19 cellular contexts compared by ENCODE assay signal in the genomic region with DNA sequence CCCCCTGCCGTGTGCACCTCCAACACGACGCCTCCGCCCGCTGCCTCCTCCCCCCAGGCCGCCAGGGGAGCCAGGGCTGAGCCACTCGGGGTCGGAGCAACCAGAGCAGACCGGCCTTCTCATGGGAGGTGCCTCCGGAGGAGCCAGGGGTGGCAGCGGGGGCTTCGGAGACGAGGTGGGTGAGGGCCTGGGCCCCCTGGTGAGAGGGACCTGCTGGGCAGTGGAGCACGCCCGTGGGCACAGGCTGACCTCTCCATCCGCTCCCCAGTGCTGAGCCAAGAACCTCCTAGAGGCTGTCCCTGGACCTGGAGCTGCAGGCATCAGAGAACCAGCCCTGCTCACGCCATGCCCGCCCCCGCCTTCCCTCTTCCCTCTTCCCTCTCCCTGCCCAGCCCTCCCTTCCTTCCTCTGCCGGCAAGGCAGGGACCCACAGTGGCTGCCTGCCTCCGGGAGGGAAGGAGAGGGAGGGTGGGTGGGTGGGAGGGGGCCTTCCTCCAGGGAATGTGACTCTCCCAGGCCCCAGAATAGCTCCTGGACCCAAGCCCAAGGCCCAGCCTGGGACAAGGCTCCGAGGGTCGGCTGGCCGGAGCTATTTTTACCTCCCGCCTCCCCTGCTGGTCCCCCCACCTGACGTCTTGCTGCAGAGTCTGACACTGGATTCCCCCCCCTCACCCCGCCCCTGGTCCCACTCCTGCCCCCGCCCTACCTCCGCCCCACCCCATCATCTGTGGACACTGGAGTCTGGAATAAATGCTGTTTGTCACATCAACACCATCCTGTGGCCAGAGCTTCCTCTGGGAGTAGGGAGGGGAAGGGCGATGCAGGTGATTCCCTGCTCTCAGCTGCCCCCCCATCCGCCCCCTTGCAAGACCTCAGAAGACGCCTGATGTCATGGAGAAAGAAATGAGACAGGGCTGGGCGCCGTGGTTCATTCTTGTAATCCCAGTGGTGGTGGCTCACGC. TPM values are rescaled to one million over a fixed set of nuclear protein-coding genes. Genes with fewer than 3 reads are reported as not detected.
DNase-seq lines count a peak whose midpoint lies in the region; ATAC-seq and TF ChIP-seq lines count a peak whose summit lies in the region.
"Had no signal": no experiment of that assay in that cellular context is flagged by ENCODE, and none has a peak within 500 bp of the region (broad histone marks: within the 10 kb centered on the region; RNA-seq: fewer than 3 reads in every experiment).

No MANE protein-coding gene starts in this region.

- DNase-seq in NCI-H82 (lab: John Stamatoyannopoulos, UW) (peak; percentile 38), NCI-H82 treated with DMSO at 0.1 percent for 48 hours (lab: John Stamatoyannopoulos, UW; ENCODE audit: unreplicated experiment) (no peak), left cardiac atrium (peak; percentile 78), osteoblast (ENCODE audit: insufficient read length, low spot score, missing footprints) (peak; percentile 90), G401 (ENCODE audit: low spot score) (no peak), nucleus accumbens (lab: John Stamatoyannopoulos, UW) (no peak)
- no peak for DNase-seq in activated naive CD4-positive, alpha-beta T cell treated with anti-CD3 and anti-CD28 coated beads, Interleukin-2, amount 10 ng/mL, durations not matched to agents 7 days and 5 days
- DNase-seq: activated CD8-positive, alpha-beta memory T cell treated with anti-CD3 and anti-CD28 coated beads, Interleukin-2, amount 50 U/mL, for 4 hours; KG1; NCI-H1436; NCI-H510A treated with DMSO at 0.1 percent for 48 hours; stimulated activated CD4-positive, alpha-beta T cell treated with anti-CD3 and anti-CD28 coated beads, Interleukin-2, amount 100 ng/mL, for 24 hours had no signal

- no peaks in the 10 kb centered on the region for H3K4me1 ChIP-seq in osteoblast (ENCODE audit: insufficient read depth, low read length)

- peaks cover 5% of the 10 kb centered on the region for H3K27me3 ChIP-seq in osteoblast (ENCODE audit: insufficient read depth, low read length)

- no peak overlapping the region for H3K4me3 ChIP-seq in osteoblast (ENCODE audit: insufficient read depth, low read length)

- H3K79me2 ChIP-seq in osteoblast (ENCODE audit: insufficient read depth, low read length), result no peaks in the 10 kb centered on the region

- TF ChIP-seq CTCF in osteoblast (IDR thresholded peaks at IDR 0.05; ENCODE audit: extremely low read depth, low read depth, low read length), result no peak

- H3K9me3 ChIP-seq in osteoblast (ENCODE audit: low read depth, low read length), result no peaks in the 10 kb centered on the region

- H2AFZ ChIP-seq in osteoblast (ENCODE audit: low read length), result no peak overlapping the region

- no peaks in the 10 kb centered on the region for H3K9me3 Mint-ChIP-seq in activated naive CD4-positive, alpha-beta T cell treated with anti-CD3 and anti-CD28 coated beads, Interleukin-2, amount 10 ng/mL, durations not matched to agents 7 days and 5 days
- H3K9me3 Mint-ChIP-seq: activated naive CD4-positive, alpha-beta T cell treated with anti-CD3 and anti-CD28 coated beads, Interleukin-2, amount 50 U/mL, for 72 hours had no signal

- in situ Hi-C loops in G401 (cut with HindIII; ENCODE audit: low sequenced_read_pairs), result no loop called here

- H3K27me3 Mint-ChIP-seq in activated naive CD4-positive, alpha-beta T cell treated with anti-CD3 and anti-CD28 coated beads, Interleukin-2, amount 10 ng/mL, durations not matched to agents 7 days and 5 days, result peaks cover 14% of the 10 kb centered on the region

- H3K27ac Mint-ChIP-seq in activated naive CD4-positive, alpha-beta T cell treated with anti-CD3 and anti-CD28 coated beads, Interleukin-2, amount 10 ng/mL, durations not matched to agents 7 days and 5 days, result no peak overlapping the region

- H3K4me2 ChIP-seq in osteoblast (ENCODE audit: insufficient read depth, low read length), result no peak overlapping the region

- no peaks in the 10 kb centered on the region for H3K36me3 ChIP-seq in osteoblast (ENCODE audit: insufficient read depth, low read length)

- no peaks in the 10 kb centered on the region for H3K4me1 Mint-ChIP-seq in activated naive CD4-positive, alpha-beta T cell treated with anti-CD3 and anti-CD28 coated beads, Interleukin-2, amount 10 ng/mL, durations not matched to agents 7 days and 5 days

- CTCF ChIA-PET in activated naive CD4-positive, alpha-beta T cell treated with anti-CD3 and anti-CD28 coated beads, Interleukin-2, amount 10 ng/mL, durations not matched to agents 7 days and 5 days (lab: Charles Lee), result no interaction called here

- no peak overlapping the region for H3K27ac ChIP-seq in osteoblast (ENCODE audit: low read depth, low read length)
- H3K27ac ChIP-seq: 22Rv1, epithelial cell of prostate had no signal

- H3K4me3 Mint-ChIP-seq in activated naive CD4-positive, alpha-beta T cell treated with anti-CD3 and anti-CD28 coated beads, Interleukin-2, amount 10 ng/mL, durations not matched to agents 7 days and 5 days, result no peak overlapping the region

- ATAC-seq in left cardiac atrium, result peak; percentile 83
- no peak for ATAC-seq in HG03196 (IDR thresholded peaks at IDR 0.05; ENCODE audit: unreplicated experiment)
- ATAC-seq: activated CD4-positive, CD25-positive, alpha-beta regulatory T cell treated with anti-CD3 and anti-CD28 coated beads, Interleukin-2, amount 50 U/mL, for 24 hours; activated naive CD4-positive, alpha-beta T cell treated with anti-CD3 and anti-CD28 coated beads, Interleukin-2, amount 50 U/mL, for 72 hours had no signal

- no peaks in the 10 kb centered on the region for H4K20me1 ChIP-seq in osteoblast (ENCODE audit: insufficient read depth, low read length)

- intact Hi-C loops in left cardiac atrium (cut with DNase I), result no loop called here

- no peaks in the 10 kb centered on the region for H3K36me3 Mint-ChIP-seq in activated naive CD4-positive, alpha-beta T cell treated with anti-CD3 and anti-CD28 coated beads, Interleukin-2, amount 10 ng/mL, durations not matched to agents 7 days and 5 days
- H3K36me3 Mint-ChIP-seq: activated naive CD4-positive, alpha-beta T cell treated with anti-CD3 and anti-CD28 coated beads, Interleukin-2, amount 50 U/mL, for 72 hours had no signal

RNA-seq across cellular contexts. Expression of a gene that starts 12.0 kb away (rescaled TPM):
- total RNA-seq in left cardiac atrium, result 10 to 100 TPM; 76.4 to 76.9 TPM
- total RNA-seq in osteoblast, result 4.3 and 4.4 TPM in 2 replicates
- total RNA-seq in G401 (2014; rRNA removed; shearing (Covaris generic)), result 28.5 and 28.9 TPM in 2 replicates
- total RNA-seq: T-helper 1 cell treated with Interleukin-12 subunit alpha and Interleukin-12 subunit beta and Interleukin-4 antibody, amounts not matched to agents 30 ng/mL and 1 ng/mL, for 36 hours had no signal

RNA-seq across cellular contexts. Expression of a gene that starts 25.2 kb away (rescaled TPM):
- 10 to 100 TPM; 54.0 to 94.1 TPM for total RNA-seq in left cardiac atrium
- total RNA-seq in osteoblast, result 38.9 and 46.0 TPM in 2 replicates
- 126 and 154 TPM in 2 replicates for total RNA-seq in G401 (2014; rRNA removed; shearing (Covaris generic))

RNA-seq across cellular contexts. Expression of a gene that starts 43.2 kb away (rescaled TPM):
- total RNA-seq in left cardiac atrium (not detected), osteoblast (not detected in 2 replicates)
- not detected in 2 replicates for total RNA-seq in G401 (2014; rRNA removed; shearing (Covaris generic))
- total RNA-seq: activated naive CD4-positive, alpha-beta T cell treated with anti-CD3 and anti-CD28 coated beads, Interleukin-2, amount 50 U/mL, for 72 hours; osteocyte; T-helper 1 cell treated with Interleukin-12 subunit alpha and Interleukin-12 subunit beta and Interleukin-4 antibody, amounts not matched to agents 30 ng/mL and 1 ng/mL, for 36 hours had no signal

Comparison
In these comparisons a context has a peak if more than half of its experiments do, and no peak if none do; other contexts are left out.
1. DNase-seq: peak in NCI-H82 (single experiment), left cardiac atrium (single experiment) and osteoblast (single experiment); none in NCI-H82 treated with DMSO at 0.1 percent for 48 hours (single experiment), G401 (single experiment), activated naive CD4-positive, alpha-beta T cell treated with anti-CD3 and anti-CD28 coated beads, Interleukin-2, amount 10 ng/mL, durations not matched to agents 7 days and 5 days (single experiment) and nucleus accumbens (0 of 56).